In the genomic region with DNA sequence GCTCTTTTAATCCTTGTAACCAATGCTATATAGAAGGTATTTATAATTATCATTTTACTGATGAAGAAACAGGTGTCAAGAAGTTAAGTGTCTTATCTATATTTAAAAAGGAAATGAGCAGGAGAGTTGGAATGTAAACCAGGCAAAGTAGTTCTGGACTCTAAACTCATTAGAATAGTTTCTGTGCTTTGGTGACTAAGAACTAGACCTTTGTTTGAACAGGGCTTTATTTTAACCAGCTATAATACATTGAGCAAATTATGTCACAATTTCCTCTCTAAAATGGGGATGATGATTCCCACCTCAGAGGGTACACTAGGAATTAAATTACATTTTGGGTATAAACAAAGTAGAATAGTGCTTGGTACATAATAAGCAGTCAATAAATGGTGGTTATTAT, we compare ENCODE assay signal across 14 cellular contexts.
DNase-seq lines count a peak whose midpoint lies in the region; ATAC-seq and TF ChIP-seq lines count a peak whose summit lies in the region.
"Had no signal": no experiment of that assay in that cellular context is flagged by ENCODE, and none has a peak within 500 bp of the region (broad histone marks: within the 10 kb centered on the region; RNA-seq: fewer than 3 reads in every experiment).

No MANE protein-coding gene starts in this region.

- peak overlapping the region; percentile 47 to 57 (median 52) for H3K27ac ChIP-seq in transverse colon
- H3K27ac ChIP-seq: BLaER1, ovary had no signal

- intact Hi-C loops in transverse colon (cut with DNase I; ENCODE audit: low total_unique reads) = no loop called here

- H3K4me3 ChIP-seq in transverse colon = no peak overlapping the region
- H3K4me3 ChIP-seq: BLaER1, ovary had no signal

- no peak overlapping the region for H3K4me3 Mint-ChIP-seq in activated CD8-positive, alpha-beta T cell treated with anti-CD3 and anti-CD28 coated beads, Interleukin-2, amount 10 ng/mL, durations not matched to agents 7 days and 5 days
- H3K4me3 Mint-ChIP-seq: activated CD4-positive, alpha-beta T cell treated with anti-CD3 and anti-CD28 coated beads, Interleukin-2, amount 10 ng/mL, durations not matched to agents 7 days and 5 days; naive B cell had no signal

- POLR2A ChIA-PET in activated CD8-positive, alpha-beta T cell treated with anti-CD3 and anti-CD28 coated beads, Interleukin-2, amount 10 ng/mL, durations not matched to agents 7 days and 5 days (lab: Charles Lee) = no interaction called here

- no peaks in the 10 kb centered on the region for H3K27me3 Mint-ChIP-seq in activated CD8-positive, alpha-beta T cell treated with anti-CD3 and anti-CD28 coated beads, Interleukin-2, amount 10 ng/mL, durations not matched to agents 7 days and 5 days (ENCODE audit: low read depth)
- H3K27me3 Mint-ChIP-seq: activated CD4-positive, alpha-beta T cell treated with anti-CD3 and anti-CD28 coated beads, Interleukin-2, amount 10 ng/mL, durations not matched to agents 7 days and 5 days; naive B cell had no signal

- ATAC-seq in GM18519 (IDR thresholded peaks at IDR 0.05; ENCODE audit: low FRiP score, unreplicated experiment) = no peak
- no peak for ATAC-seq in activated CD8-positive, alpha-beta T cell treated with anti-CD3 and anti-CD28 coated beads, Interleukin-2, amount 10 ng/mL, durations not matched to agents 7 days and 5 days

- H3K27me3 ChIP-seq in transverse colon = no peaks in the 10 kb centered on the region
- H3K27me3 ChIP-seq: BLaER1, ovary had no signal

- TF ChIP-seq CTCF in transverse colon (IDR thresholded peaks at IDR 0.05) = no peak

- no peaks in the 10 kb centered on the region for H3K9me3 Mint-ChIP-seq in activated CD8-positive, alpha-beta T cell treated with anti-CD3 and anti-CD28 coated beads, Interleukin-2, amount 10 ng/mL, durations not matched to agents 7 days and 5 days (ENCODE audit: insufficient read depth)
- H3K9me3 Mint-ChIP-seq: activated CD4-positive, alpha-beta T cell treated with anti-CD3 and anti-CD28 coated beads, Interleukin-2, amount 10 ng/mL, durations not matched to agents 7 days and 5 days had no signal

- H3K36me3 Mint-ChIP-seq in activated CD8-positive, alpha-beta T cell treated with anti-CD3 and anti-CD28 coated beads, Interleukin-2, amount 10 ng/mL, durations not matched to agents 7 days and 5 days (ENCODE audit: low read depth) = no peaks in the 10 kb centered on the region
- H3K36me3 Mint-ChIP-seq: naive B cell had no signal

- H3K9me3 ChIP-seq in transverse colon = no peaks in the 10 kb centered on the region
- H3K9me3 ChIP-seq: BLaER1, ovary had no signal

- peaks cover 8 to 29% (median 15%) of the 10 kb centered on the region in 4 donors for H3K4me1 ChIP-seq in transverse colon
- H3K4me1 ChIP-seq: BLaER1 had no signal

- no peak overlapping the region for H3K27ac Mint-ChIP-seq in activated CD8-positive, alpha-beta T cell treated with anti-CD3 and anti-CD28 coated beads, Interleukin-2, amount 10 ng/mL, durations not matched to agents 7 days and 5 days
- H3K27ac Mint-ChIP-seq: activated CD4-positive, alpha-beta T cell treated with anti-CD3 and anti-CD28 coated beads, Interleukin-2, amount 10 ng/mL, durations not matched to agents 7 days and 5 days; naive B cell had no signal

- DNase-seq in GM03348 (ENCODE audit: low spot score) = peak; percentile 19
- peak; percentile 31 for DNase-seq in amniotic epithelial cell (ENCODE audit: low read depth)
- peak; percentile 62 for DNase-seq in iris pigment epithelial cell (ENCODE audit: low read depth)
- DNase-seq in transverse colon = no peak
- no peak for DNase-seq in middle frontal gyrus (ENCODE audit: extremely low spot score, low spot score)
- DNase-seq in activated CD8-positive, alpha-beta T cell treated with anti-CD3 and anti-CD28 coated beads, Interleukin-2, amount 10 ng/mL, durations not matched to agents 7 days and 5 days = no peak
- DNase-seq: activated CD4-positive, alpha-beta T cell treated with anti-CD3 and anti-CD28 coated beads, Interleukin-2, amount 10 ng/mL, durations not matched to agents 7 days and 5 days; activated gamma-delta T cell; naive B cell; NCI-H187 treated with DMSO at 0.1 percent for 48 hours; ovary; stimulated activated CD4-positive, alpha-beta T cell treated with anti-CD3 and anti-CD28 coated beads, Interleukin-4, amount 100 ng/mL, for 1 hour had no signal

- TF ChIP-seq EP300 in transverse colon (IDR thresholded peaks at IDR 0.05; ENCODE audit: low read depth) = no peak

- in situ Hi-C loops in transverse colon (cut with MboI; ENCODE audit: low pct_ligation_motif_present in 1 of 4, low pct_unique_long_range_greater_than_20kb in 1 of 4, low sequenced_read_pairs in 3 of 4) = no loop called here

- no peak for TF ChIP-seq POLR2A in transverse colon (IDR thresholded peaks at IDR 0.05)

- CTCF ChIA-PET in activated CD8-positive, alpha-beta T cell treated with anti-CD3 and anti-CD28 coated beads, Interleukin-2, amount 10 ng/mL, durations not matched to agents 7 days and 5 days (lab: Charles Lee) = no interaction called here

- H3K36me3 ChIP-seq in transverse colon = no peaks in the 10 kb centered on the region
- H3K36me3 ChIP-seq: BLaER1, ovary had no signal

- no peaks in the 10 kb centered on the region for H3K4me1 Mint-ChIP-seq in activated CD8-positive, alpha-beta T cell treated with anti-CD3 and anti-CD28 coated beads, Interleukin-2, amount 10 ng/mL, durations not matched to agents 7 days and 5 days (ENCODE audit: low read depth)
- H3K4me1 Mint-ChIP-seq: activated CD4-positive, alpha-beta T cell treated with anti-CD3 and anti-CD28 coated beads, Interleukin-2, amount 10 ng/mL, durations not matched to agents 7 days and 5 days; naive B cell had no signal

Comparison
In these comparisons a context has a peak if more than half of its experiments do, and no peak if none do; other contexts are left out.
1. DNase-seq: peak in GM03348 (single experiment), amniotic epithelial cell (single experiment) and iris pigment epithelial cell (single experiment); none in transverse colon (single experiment), middle frontal gyrus (single experiment) and activated CD8-positive, alpha-beta T cell treated with anti-CD3 and anti-CD28 coated beads, Interleukin-2, amount 10 ng/mL, durations not matched to agents 7 days and 5 days (single experiment).